ENCODE assay signal across 1 cellular context in the genomic region with DNA sequence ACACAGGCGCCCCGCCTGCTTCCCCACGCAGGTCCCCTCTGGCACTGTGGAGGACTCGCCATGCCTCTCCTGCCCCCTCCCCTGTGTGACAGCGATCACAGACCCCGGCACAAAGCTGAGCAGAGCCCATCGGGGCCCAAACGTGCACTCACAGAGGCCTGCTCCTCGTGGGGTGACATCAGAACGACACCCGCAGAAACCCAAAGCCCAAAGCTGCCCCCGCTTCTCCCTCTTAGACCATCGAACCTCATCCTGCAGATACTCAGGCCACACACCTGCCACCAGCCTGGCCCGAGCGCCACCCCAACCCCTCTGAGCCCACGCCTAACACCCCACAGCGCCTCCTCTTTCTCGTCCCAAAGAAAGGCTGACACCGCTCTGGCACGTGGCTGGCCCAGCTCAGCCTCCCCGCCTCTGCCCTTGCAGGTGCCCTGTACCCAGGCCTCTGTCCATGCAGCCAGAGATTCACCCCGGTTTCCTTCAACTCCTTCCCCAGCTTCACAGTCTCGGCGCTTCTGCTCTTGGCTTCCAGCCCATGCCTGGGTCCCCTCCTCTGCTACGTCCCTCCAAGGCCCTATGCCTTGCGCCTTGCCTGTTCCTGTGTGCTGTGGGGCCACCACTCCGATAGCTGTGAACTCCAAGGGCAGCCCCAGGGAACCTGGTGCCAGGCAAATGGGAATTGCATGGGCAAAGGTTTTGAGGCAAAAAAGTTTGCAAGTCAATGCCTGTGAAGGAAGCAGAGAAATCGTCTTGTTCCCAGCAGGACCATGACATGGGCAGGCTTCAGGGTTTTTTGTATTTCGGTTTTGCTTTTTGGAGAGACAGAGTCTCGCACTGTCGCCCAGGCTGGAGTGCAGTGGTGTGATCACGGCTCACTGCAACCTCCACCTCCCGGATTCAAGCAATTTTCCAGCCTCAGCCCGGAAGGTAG.
TF ChIP-seq lines count a peak whose summit lies in the region.

No MANE protein-coding gene starts in this region.

TF ChIP-seq in HepG2, 621 proteins besides CTCF, POLR2A, EP300 and RAD21 (continued from another document and continues in another):
- TF ChIP-seq ZNF547 (CRISPR knock-in tag; IDR thresholded peaks at IDR 0.05) (0 out of 2 replicates have a peak, but pooled peaks have one; percentile 55), ZNF607 (CRISPR knock-in tag; IDR thresholded peaks at IDR 0.05; ENCODE audit: borderline replicate concordance) (peak; percentile 47; the same call in 1 of the 2 replicates), ZBTB25 (CRISPR knock-in tag; IDR thresholded peaks at IDR 0.05) (no peak), ATF7-NPFF (CRISPR knock-in tag; IDR thresholded peaks at IDR 0.05; ENCODE audit: low read depth) (no peak), ZBTB40 (IDR thresholded peaks at IDR 0.05) (no peak), ZBTB40 (CRISPR knock-in tag; IDR thresholded peaks at IDR 0.05) (0 out of 2 replicates have a peak, but pooled peaks have one; percentile 57), ZNF572 (CRISPR knock-in tag; IDR thresholded peaks at IDR 0.05) (peak; percentile 76; the same call in 1 of the 2 replicates), CHD2 (IDR thresholded peaks at IDR 0.05; ENCODE audit: low read depth, low read length) (no peak), NFKB2 (CRISPR knock-in tag; IDR thresholded peaks at IDR 0.05; ENCODE audit: borderline replicate concordance) (peak; percentile 59; the same call in 1 of the 2 replicates), ZNF619 (CRISPR knock-in tag; IDR thresholded peaks at IDR 0.05) (0 out of 2 replicates have a peak, but pooled peaks have one; percentile 63), TCF12 (IDR thresholded peaks at IDR 0.05) (no peak), TCF12 (CRISPR knock-in tag; IDR thresholded peaks at IDR 0.05) (no peak), SIX1 (CRISPR knock-in tag; IDR thresholded peaks at IDR 0.05; ENCODE audit: borderline replicate concordance) (no peak), MTA1 (CRISPR knock-in tag; IDR thresholded peaks at IDR 0.05; ENCODE audit: borderline replicate concordance) (peak; percentile 55; the same call in 1 of the 2 replicates), SMYD3 (CRISPR knock-in tag; IDR thresholded peaks at IDR 0.05) (no peak), KLF13 (CRISPR knock-in tag; IDR thresholded peaks at IDR 0.05) (peak; percentile 68; the same call in 1 of the 2 replicates), ZBTB37 (CRISPR knock-in tag; IDR thresholded peaks at IDR 0.05) (no peak), REPIN1 (CRISPR knock-in tag; IDR thresholded peaks at IDR 0.05; ENCODE audit: borderline replicate concordance, low read depth) (no peak), PHF8 (CRISPR knock-in tag; IDR thresholded peaks at IDR 0.05) (no peak), MTF1 (CRISPR knock-in tag; IDR thresholded peaks at IDR 0.05) (no peak), ZNF574 (CRISPR knock-in tag; IDR thresholded peaks at IDR 0.05) (no peak; the same call in 1 of the 2 replicates)
- TF ChIP-seq, protein P1, sequence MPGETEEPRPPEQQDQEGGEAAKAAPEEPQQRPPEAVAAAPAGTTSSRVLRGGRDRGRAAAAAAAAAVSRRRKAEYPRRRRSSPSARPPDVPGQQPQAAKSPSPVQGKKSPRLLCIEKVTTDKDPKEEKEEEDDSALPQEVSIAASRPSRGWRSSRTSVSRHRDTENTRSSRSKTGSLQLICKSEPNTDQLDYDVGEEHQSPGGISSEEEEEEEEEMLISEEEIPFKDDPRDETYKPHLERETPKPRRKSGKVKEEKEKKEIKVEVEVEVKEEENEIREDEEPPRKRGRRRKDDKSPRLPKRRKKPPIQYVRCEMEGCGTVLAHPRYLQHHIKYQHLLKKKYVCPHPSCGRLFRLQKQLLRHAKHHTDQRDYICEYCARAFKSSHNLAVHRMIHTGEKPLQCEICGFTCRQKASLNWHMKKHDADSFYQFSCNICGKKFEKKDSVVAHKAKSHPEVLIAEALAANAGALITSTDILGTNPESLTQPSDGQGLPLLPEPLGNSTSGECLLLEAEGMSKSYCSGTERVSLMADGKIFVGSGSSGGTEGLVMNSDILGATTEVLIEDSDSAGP (CRISPR knock-in tag; IDR thresholded peaks at IDR 0.05; ENCODE audit: borderline replicate concordance) = peak; percentile 59; the same call in 1 of the 2 replicates
- TF ChIP-seq, protein P2, sequence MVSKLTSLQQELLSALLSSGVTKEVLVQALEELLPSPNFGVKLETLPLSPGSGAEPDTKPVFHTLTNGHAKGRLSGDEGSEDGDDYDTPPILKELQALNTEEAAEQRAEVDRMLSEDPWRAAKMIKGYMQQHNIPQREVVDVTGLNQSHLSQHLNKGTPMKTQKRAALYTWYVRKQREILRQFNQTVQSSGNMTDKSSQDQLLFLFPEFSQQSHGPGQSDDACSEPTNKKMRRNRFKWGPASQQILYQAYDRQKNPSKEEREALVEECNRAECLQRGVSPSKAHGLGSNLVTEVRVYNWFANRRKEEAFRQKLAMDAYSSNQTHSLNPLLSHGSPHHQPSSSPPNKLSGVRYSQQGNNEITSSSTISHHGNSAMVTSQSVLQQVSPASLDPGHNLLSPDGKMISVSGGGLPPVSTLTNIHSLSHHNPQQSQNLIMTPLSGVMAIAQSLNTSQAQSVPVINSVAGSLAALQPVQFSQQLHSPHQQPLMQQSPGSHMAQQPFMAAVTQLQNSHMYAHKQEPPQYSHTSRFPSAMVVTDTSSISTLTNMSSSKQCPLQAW (CRISPR knock-in tag; IDR thresholded peaks at IDR 0.05) = 0 out of 2 replicates have a peak, but pooled peaks have one; percentile 24
- TF ChIP-seq, protein P3, sequence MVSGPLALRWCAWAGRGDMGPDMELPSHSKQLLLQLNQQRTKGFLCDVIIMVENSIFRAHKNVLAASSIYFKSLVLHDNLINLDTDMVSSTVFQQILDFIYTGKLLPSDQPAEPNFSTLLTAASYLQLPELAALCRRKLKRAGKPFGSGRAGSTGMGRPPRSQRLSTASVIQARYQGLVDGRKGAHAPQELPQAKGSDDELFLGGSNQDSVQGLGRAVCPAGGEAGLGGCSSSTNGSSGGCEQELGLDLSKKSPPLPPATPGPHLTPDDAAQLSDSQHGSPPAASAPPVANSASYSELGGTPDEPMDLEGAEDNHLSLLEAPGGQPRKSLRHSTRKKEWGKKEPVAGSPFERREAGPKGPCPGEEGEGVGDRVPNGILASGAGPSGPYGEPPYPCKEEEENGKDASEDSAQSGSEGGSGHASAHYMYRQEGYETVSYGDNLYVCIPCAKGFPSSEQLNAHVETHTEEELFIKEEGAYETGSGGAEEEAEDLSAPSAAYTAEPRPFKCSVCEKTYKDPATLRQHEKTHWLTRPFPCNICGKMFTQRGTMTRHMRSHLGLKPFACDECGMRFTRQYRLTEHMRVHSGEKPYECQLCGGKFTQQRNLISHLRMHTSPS (CRISPR knock-in tag; IDR thresholded peaks at IDR 0.05; ENCODE audit: low read depth) = 0 out of 2 replicates have a peak, but pooled peaks have one; percentile 1
- TF ChIP-seq, protein P4, sequence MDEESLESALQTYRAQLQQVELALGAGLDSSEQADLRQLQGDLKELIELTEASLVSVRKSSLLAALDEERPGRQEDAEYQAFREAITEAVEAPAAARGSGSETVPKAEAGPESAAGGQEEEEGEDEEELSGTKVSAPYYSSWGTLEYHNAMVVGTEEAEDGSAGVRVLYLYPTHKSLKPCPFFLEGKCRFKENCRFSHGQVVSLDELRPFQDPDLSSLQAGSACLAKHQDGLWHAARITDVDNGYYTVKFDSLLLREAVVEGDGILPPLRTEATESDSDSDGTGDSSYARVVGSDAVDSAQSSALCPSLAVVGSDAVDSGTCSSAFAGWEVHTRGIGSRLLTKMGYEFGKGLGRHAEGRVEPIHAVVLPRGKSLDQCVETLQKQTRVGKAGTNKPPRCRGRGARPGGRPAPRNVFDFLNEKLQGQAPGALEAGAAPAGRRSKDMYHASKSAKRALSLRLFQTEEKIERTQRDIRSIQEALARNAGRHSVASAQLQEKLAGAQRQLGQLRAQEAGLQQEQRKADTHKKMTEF (CRISPR knock-in tag; IDR thresholded peaks at IDR 0.05) = 0 out of 2 replicates have a peak, but pooled peaks have one; percentile 13
